28 cellular contexts compared by ENCODE assay signal in genomic region chr12:46892887-46893286, GRCh38.
"Had no signal": no experiment of that assay in that cellular context is flagged by ENCODE, and none has a peak within 500 bp of the region (broad histone marks: within the 10 kb centered on the region; RNA-seq: fewer than 3 reads in every experiment).

No MANE protein-coding gene starts in this region.

- ATAC-seq: activated CD8-positive, alpha-beta memory T cell treated with anti-CD3 and anti-CD28 coated beads, Interleukin-2, amount 10 ng/mL, durations not matched to agents 7 days and 5 days; activated naive CD4-positive, alpha-beta T cell treated with anti-CD3 and anti-CD28 coated beads, Interleukin-2, amount 50 U/mL, for 72 hours; activated naive CD8-positive, alpha-beta T cell treated with anti-CD3 and anti-CD28 coated beads, Interleukin-2, amount 50 U/mL, for 24 hours; activated T-cell treated with anti-CD3 and anti-CD28 coated beads, Interleukin-2, amount 50 U/mL, for 4 hours; Right ventricle myocardium inferior; T-helper 17 cell; WTC11 had no signal

- H3K27me3 ChIP-seq: MG63, SJCRH30 had no signal

- DNase-seq: activated CD4-positive, alpha-beta T cell treated with anti-CD3 and anti-CD28 coated beads for 48 hours; activated CD4-positive, alpha-beta T cell treated with anti-CD3 and anti-CD28 coated beads, Interleukin-2, amount 50 U/mL, for 4 hours; activated CD4-positive, CD25-positive, alpha-beta regulatory T cell treated with anti-CD3 and anti-CD28 coated beads, Interleukin-2, amount 50 U/mL, for 72 hours; activated CD8-positive, alpha-beta memory T cell treated with anti-CD3 and anti-CD28 coated beads, Interleukin-2, amount 10 ng/mL, durations not matched to agents 7 days and 5 days; activated effector memory CD4-positive, alpha-beta T cell treated with anti-CD3 and anti-CD28 coated beads, Interleukin-2, amount 50 U/mL, for 16 hours; activated naive CD4-positive, alpha-beta T cell treated with Interleukin-2 at 50 U/mL for 16 hours; activated naive CD8-positive, alpha-beta T cell treated with anti-CD3 and anti-CD28 coated beads, Interleukin-2, amount 50 U/mL, for 24 hours; activated T-cell treated with anti-CD3 and anti-CD28 coated beads, Interleukin-2, amount 50 U/mL, for 4 hours; amniotic stem cell; MG63; MV-4-11; NCI-H1092 treated with DMSO at 0.1 percent for 48 hours; NCI-H1436 treated with DMSO at 0.1 percent for 48 hours; NCI-H187; NCI-H2171 treated with DMSO at 0.1 percent for 48 hours; NCI-H226; NCI-H526; NCI-H774; NK-92 treated with Interleukin-12 subunit alpha and Interleukin-12 subunit beta, amount 100 ng/mL, for 24 hours; OCI-M1; RPMI8226; T-helper 17 cell; T-helper 9 cell had no signal

- H3K36me3 ChIP-seq: SJCRH30 had no signal

- H3K9me3 ChIP-seq: MG63 had no signal

- H3K27ac ChIP-seq: KMS-11, SJCRH30 had no signal

- H3K4me3 ChIP-seq: MG63, SJCRH30 had no signal
